In genomic region chr5:8417316-8418048, GRCh38 we compare ENCODE assay signal across 20 cellular contexts.
DNase-seq lines count a peak whose midpoint lies in the region; ATAC-seq and TF ChIP-seq lines count a peak whose summit lies in the region.
"Had no signal": no experiment of that assay in that cellular context is flagged by ENCODE, and none has a peak within 500 bp of the region (broad histone marks: within the 10 kb centered on the region; RNA-seq: fewer than 3 reads in every experiment).

No MANE protein-coding gene starts in this region.

- H3K36me3 ChIP-seq in lower lobe of right lung = no peaks in the 10 kb centered on the region

- no peak overlapping the region for H3K27ac Mint-ChIP-seq in activated CD4-positive, alpha-beta T cell treated with anti-CD3 and anti-CD28 coated beads, Interleukin-2, amount 10 ng/mL, durations not matched to agents 24 days and 14 days
- H3K27ac Mint-ChIP-seq in nephron progenitor cell = peak overlapping the region; percentile 77
- peak overlapping the region; percentile 73 for H3K27ac Mint-ChIP-seq in type B pancreatic cell
- H3K27ac Mint-ChIP-seq: CD14-positive monocyte had no signal

- H3K4me3 Mint-ChIP-seq in activated CD4-positive, alpha-beta T cell treated with anti-CD3 and anti-CD28 coated beads, Interleukin-2, amount 10 ng/mL, durations not matched to agents 24 days and 14 days = no peak overlapping the region
- H3K4me3 Mint-ChIP-seq in nephron progenitor cell = no peak overlapping the region
- peak overlapping the region; percentile 51 for H3K4me3 Mint-ChIP-seq in type B pancreatic cell
- H3K4me3 Mint-ChIP-seq: CD14-positive monocyte had no signal

- no peaks in the 10 kb centered on the region for H3K4me1 Mint-ChIP-seq in activated CD4-positive, alpha-beta T cell treated with anti-CD3 and anti-CD28 coated beads, Interleukin-2, amount 10 ng/mL, durations not matched to agents 24 days and 14 days
- H3K4me1 Mint-ChIP-seq in nephron progenitor cell (peaks cover 32% of the 10 kb centered on the region), type B pancreatic cell (ENCODE audit: unreplicated experiment) (peaks cover 30% of the 10 kb centered on the region)
- H3K4me1 Mint-ChIP-seq: CD14-positive monocyte had no signal

- intact Hi-C loops in activated CD4-positive, alpha-beta T cell treated with anti-CD3 and anti-CD28 coated beads, Interleukin-2, amount 10 ng/mL, durations not matched to agents 24 days and 14 days (cut with micrococcal nuclease) = no loop called here
- intact Hi-C loops in lower lobe of right lung (cut with DNase I) = no loop called here

- ATAC-seq in lower lobe of right lung = no peak
- ATAC-seq: Right ventricle myocardium inferior had no signal

- no peaks in the 10 kb centered on the region for H3K4me1 ChIP-seq in lower lobe of right lung

- H3K9me3 ChIP-seq in lower lobe of right lung = no peaks in the 10 kb centered on the region

- DNase-seq in activated CD4-positive, alpha-beta T cell treated with anti-CD3 and anti-CD28 coated beads, Interleukin-2, amount 10 ng/mL, durations not matched to agents 24 days and 14 days = peak; percentile 14
- no peak for DNase-seq in activated CD4-positive, alpha-beta T cell treated with anti-CD3 and anti-CD28 coated beads for 48 hours
- no peak for DNase-seq in epithelial cell of prostate (ENCODE audit: low read depth, low spot score)
- DNase-seq in nephron progenitor cell = no peak
- no peak for DNase-seq in type B pancreatic cell (ENCODE audit: extremely low spot score, unreplicated experiment)
- DNase-seq in lower lobe of right lung = no peak
- no peak for DNase-seq in DMS114 treated with DMSO at 0.1 percent for 48 hours (lab: John Stamatoyannopoulos, UW; ENCODE audit: unreplicated experiment)
- no peak for DNase-seq in iPS-NIHi11 (ENCODE audit: low spot score)
- DNase-seq: AML-193, EL, GF-D8, Karpas-422, MV-4-11, NCI-H1417 treated with DMSO at 0.1 percent for 48 hours, NCI-H187, NCI-H226, NCI-H524, NCI-H82 had no signal

- no peaks in the 10 kb centered on the region for H3K27me3 Mint-ChIP-seq in activated CD4-positive, alpha-beta T cell treated with anti-CD3 and anti-CD28 coated beads, Interleukin-2, amount 10 ng/mL, durations not matched to agents 24 days and 14 days
- peaks cover under 1% of the 10 kb centered on the region for H3K27me3 Mint-ChIP-seq in nephron progenitor cell (ENCODE audit: low read depth, poor library complexity)
- H3K27me3 Mint-ChIP-seq in type B pancreatic cell = peaks cover 4% of the 10 kb centered on the region

- TF ChIP-seq CTCF in nephron progenitor cell (IDR thresholded peaks at IDR 0.05) (no peak), type B pancreatic cell (conservative IDR thresholded peaks at IDR 0.05) (no peak), lower lobe of right lung (IDR thresholded peaks at IDR 0.05) (no peak)

- no peaks in the 10 kb centered on the region for H3K9me3 Mint-ChIP-seq in activated CD4-positive, alpha-beta T cell treated with anti-CD3 and anti-CD28 coated beads, Interleukin-2, amount 10 ng/mL, durations not matched to agents 24 days and 14 days
- no peaks in the 10 kb centered on the region for H3K9me3 Mint-ChIP-seq in nephron progenitor cell
- peaks cover 3% of the 10 kb centered on the region for H3K9me3 Mint-ChIP-seq in type B pancreatic cell

- H3K27me3 ChIP-seq in lower lobe of right lung (ENCODE audit: low read depth) = no peaks in the 10 kb centered on the region

- H3K4me3 ChIP-seq in lower lobe of right lung = no peak overlapping the region

- H3K27ac ChIP-seq in epithelial cell of prostate = peak overlapping the region; percentile 34
- no peak overlapping the region for H3K27ac ChIP-seq in lower lobe of right lung

- H3K36me3 Mint-ChIP-seq in activated CD4-positive, alpha-beta T cell treated with anti-CD3 and anti-CD28 coated beads, Interleukin-2, amount 10 ng/mL, durations not matched to agents 24 days and 14 days (ENCODE audit: low read depth) = no peaks in the 10 kb centered on the region
- H3K36me3 Mint-ChIP-seq in nephron progenitor cell (ENCODE audit: low read depth) (no peaks in the 10 kb centered on the region), type B pancreatic cell (no peaks in the 10 kb centered on the region)
- H3K36me3 Mint-ChIP-seq: CD14-positive monocyte had no signal
